8 cellular contexts compared by ENCODE assay signal in the genomic region with DNA sequence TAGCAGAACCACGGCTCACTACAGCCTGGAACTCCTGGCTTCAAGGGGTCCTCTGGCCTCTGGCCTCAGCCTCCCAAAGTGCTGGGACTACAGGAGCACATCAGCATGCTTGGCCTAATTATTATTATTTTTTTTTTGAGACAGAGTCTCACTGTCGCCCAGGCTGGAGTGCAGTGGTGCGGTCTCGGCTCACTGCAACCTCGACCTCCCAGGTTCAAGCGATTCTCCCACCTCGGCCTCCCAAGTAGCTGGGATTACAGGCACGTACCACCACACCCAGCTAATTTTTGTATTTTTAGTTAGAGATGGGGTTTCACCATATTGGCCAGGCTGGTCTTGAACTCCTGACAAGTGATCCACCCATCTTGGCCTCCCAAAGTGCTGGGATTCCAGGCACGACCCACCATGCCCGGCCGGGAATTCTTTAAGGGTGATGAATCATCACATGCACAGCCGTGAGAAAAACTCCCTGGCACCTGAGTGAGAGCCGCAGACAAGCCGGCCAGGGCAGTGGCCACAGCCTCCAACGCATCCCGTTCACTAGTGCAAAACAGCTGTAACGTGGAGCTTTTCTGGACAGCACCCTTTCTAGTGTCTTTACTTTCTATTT. TPM values are rescaled to one million over a fixed set of nuclear protein-coding genes. Genes with fewer than 3 reads are reported as not detected.
DNase-seq lines count a peak whose midpoint lies in the region; ATAC-seq, FAIRE-seq and TF ChIP-seq lines count a peak whose summit lies in the region.
"Not testable (repeated sequence)": the region's sequence is repeated elsewhere in the genome, so short reads cannot be mapped to it uniquely, and the experiment has no call there.

No MANE protein-coding gene starts in this region.

- H2AFZ ChIP-seq in GM23338; OCI-LY3 (ENCODE audit: low read depth, low read length): not testable (repeated sequence)

- not testable (repeated sequence) for H3K9me3 ChIP-seq in OCI-LY3 (ENCODE audit: insufficient read depth, low read length); mesodermal cell (ENCODE audit: control insufficient read depth, low read length); small intestine (ENCODE audit: control insufficient read depth, low read depth)

- H4K20me1 ChIP-seq in GM23338 (replicated peaks; ENCODE audit: insufficient read depth) (peaks cover 65% of the 10 kb centered on the region), OCI-LY3 (ENCODE audit: insufficient read depth, low read length) (peaks cover 85% of the 10 kb centered on the region)

- H3K79me2 ChIP-seq in GM23338 (replicated peaks; ENCODE audit: insufficient read depth) (peaks cover 98% of the 10 kb centered on the region), OCI-LY3 (ENCODE audit: low read length) (peaks cover 99% of the 10 kb centered on the region)

- H3K4me1 Mint-ChIP-seq in GM23338: peaks cover 64% of the 10 kb centered on the region
- peaks cover 73% of the 10 kb centered on the region for H3K4me1 Mint-ChIP-seq in activated CD4-positive, alpha-beta memory T cell treated with anti-CD3 and anti-CD28 coated beads for 36 hours (ENCODE audit: low read depth)

- H3F3A ChIP-seq in GM23338 (replicated peaks; ENCODE audit: low read depth): peaks cover 54% of the 10 kb centered on the region

- POLR2A ChIA-PET in activated CD4-positive, alpha-beta memory T cell treated with anti-CD3 and anti-CD28 coated beads for 36 hours (lab: Charles Lee): interaction anchor here (1.0 to 1.1 kb wide), 2 partner anchors 12 to 26 kb away, joined by 3 read pairs; no protein-coding TSS in a partner anchor

- not testable (repeated sequence) for H3K27me3 ChIP-seq in GM23338 (ENCODE audit: insufficient read depth); OCI-LY3 (ENCODE audit: low read depth, low read length); brain microvascular endothelial cell (replicated peaks); foreskin keratinocyte; small intestine (ENCODE audit: control insufficient read depth in 2 of 2, insufficient read depth in 2 of 2, low read length in 2 of 2)

- peaks cover 76% of the 10 kb centered on the region for H3K4me1 ChIP-seq in GM23338 (ENCODE audit: insufficient read depth)
- peaks cover 67% of the 10 kb centered on the region for H3K4me1 ChIP-seq in OCI-LY3 (ENCODE audit: low read length)
- H3K4me1 ChIP-seq in foreskin keratinocyte: peaks cover 11% of the 10 kb centered on the region
- H3K4me1 ChIP-seq in mesodermal cell (ENCODE audit: control insufficient read depth, insufficient read depth, low read length, poor library complexity, severe bottlenecking): peaks cover 57% of the 10 kb centered on the region
- H3K4me1 ChIP-seq in small intestine (ENCODE audit: control insufficient read depth in 2 of 2, insufficient read depth in 1 of 2, low read depth in 1 of 2, low read length in 1 of 2): peaks cover 18 to 36% of the 10 kb centered on the region in 2 donors

- H3K4me3 Mint-ChIP-seq in GM23338: peak overlapping the region; percentile 45; the same call in 2 of the 3 replicates
- peak overlapping the region; percentile 47 for H3K4me3 Mint-ChIP-seq in activated CD4-positive, alpha-beta memory T cell treated with anti-CD3 and anti-CD28 coated beads for 36 hours

- H3K27ac ChIP-seq in GM23338 (ENCODE audit: low read depth) (peak overlapping the region; percentile 57), OCI-LY3 (ENCODE audit: low read length) (peak overlapping the region; percentile 23; the same call in 1 of the 2 replicates), brain microvascular endothelial cell (peak overlapping the region; percentile 92), foreskin keratinocyte (peak overlapping the region; percentile 93), mesodermal cell (ENCODE audit: low read depth, low read length, severe bottlenecking) (peak overlapping the region; percentile 25), small intestine (ENCODE audit: low read depth in 1 of 2, low read length in 1 of 2) (peak overlapping the region; percentile 32 to 42)

- intact Hi-C loops in activated CD4-positive, alpha-beta memory T cell treated with anti-CD3 and anti-CD28 coated beads for 36 hours (cut with micrococcal nuclease): loop anchor here (5.0 to 10.0 kb wide), 2 partner anchors 126 to 278 kb away; a partner anchor contains a TSS

- H3K36me3 Mint-ChIP-seq in GM23338 (ENCODE audit: low read depth): peaks cover 15% of the 10 kb centered on the region; the same call in 2 of the 3 replicates
- H3K36me3 Mint-ChIP-seq in activated CD4-positive, alpha-beta memory T cell treated with anti-CD3 and anti-CD28 coated beads for 36 hours: not testable (repeated sequence)

- H3K9me3 Mint-ChIP-seq in GM23338; activated CD4-positive, alpha-beta memory T cell treated with anti-CD3 and anti-CD28 coated beads for 36 hours: not testable (repeated sequence)

- in situ Hi-C loops in ACHN (cut with HindIII; ENCODE audit: low pct_ligation_motif_present, low pct_unique_long_range_greater_than_20kb, low sequenced_read_pairs); brain microvascular endothelial cell (cut with HindIII; ENCODE audit: low pct_ligation_motif_present, low sequenced_read_pairs): not testable (repeated sequence)

- H3K27me3 Mint-ChIP-seq in GM23338 (ENCODE audit: insufficient read depth, low read depth, poor library complexity): peaks cover 22% of the 10 kb centered on the region
- H3K27me3 Mint-ChIP-seq in activated CD4-positive, alpha-beta memory T cell treated with anti-CD3 and anti-CD28 coated beads for 36 hours: not testable (repeated sequence)

- WGBS in mesodermal cell (ENCODE audit: insufficient coverage in 2 of 2), 2 experiments: 68 to 76% methylated on average over 9 to 11 of the region's 17 CpGs
- WGBS in small intestine, 3 donors: 34 to 51% (median 35%) methylated on average over 17 of the region's 17 CpGs

- not testable (repeated sequence) for TF ChIP-seq CTCF in GM23338 (conservative IDR thresholded peaks at IDR 0.05; ENCODE audit: low read depth in 2 of 2); OCI-LY3 (IDR thresholded peaks at IDR 0.05; ENCODE audit: low read depth, low read length); brain microvascular endothelial cell (IDR thresholded peaks at IDR 0.05; ENCODE audit: low read depth, low read length, missing control alignments); foreskin keratinocyte (conservative IDR thresholded peaks at IDR 0.05)

- CTCF ChIA-PET in activated CD4-positive, alpha-beta memory T cell treated with anti-CD3 and anti-CD28 coated beads for 36 hours (lab: Charles Lee): interaction anchor here (0.9 to 3.1 kb wide), 3 partner anchors 8 to 21 kb away, joined by 3 to 8 read pairs (median 7); no protein-coding TSS in a partner anchor

- H3K4me2 ChIP-seq in GM23338: peak overlapping the region; percentile 97
- peak overlapping the region; percentile 97 for H3K4me2 ChIP-seq in OCI-LY3 (ENCODE audit: low read length)

- FAIRE-seq in small intestine (lab: Jason Lieb, UNC): not testable (repeated sequence)

- H3K9ac ChIP-seq in OCI-LY3 (ENCODE audit: low read length): not testable (repeated sequence)

- peak overlapping the region; percentile 35; the same call in 1 of the 2 replicates for H3K27ac Mint-ChIP-seq in GM23338
- peak overlapping the region; percentile 83 for H3K27ac Mint-ChIP-seq in activated CD4-positive, alpha-beta memory T cell treated with anti-CD3 and anti-CD28 coated beads for 36 hours

- not testable (repeated sequence) for H3K36me3 ChIP-seq in GM23338 (ENCODE audit: insufficient read depth); OCI-LY3 (replicated peaks; ENCODE audit: low read depth, low read length); brain microvascular endothelial cell (replicated peaks); mesodermal cell (ENCODE audit: control insufficient read depth, insufficient read depth, low read length); small intestine (ENCODE audit: control insufficient read depth in 2 of 2, insufficient read depth in 2 of 2, low read length in 2 of 2)

- ATAC-seq in GM23338: not testable (repeated sequence)
- peak; percentile 18 for ATAC-seq in foreskin keratinocyte

- H3K9me2 ChIP-seq in GM23338 (ENCODE audit: insufficient read depth): not testable (repeated sequence)

- DNase-seq in ACHN: peak; percentile 90
- DNase-seq in GM23338 (ENCODE audit: low spot score): peak; percentile 64
- not testable (repeated sequence) for DNase-seq in activated CD4-positive, alpha-beta memory T cell treated with anti-CD3 and anti-CD28 coated beads for 36 hours
- DNase-seq in brain microvascular endothelial cell: peak; percentile 78
- DNase-seq in foreskin keratinocyte: peak; percentile 69 to 82
- peak; percentile 67 for DNase-seq in small intestine

- H3K4me3 ChIP-seq in GM23338 (peak overlapping the region; percentile 95), OCI-LY3 (ENCODE audit: low read length) (peak overlapping the region; percentile 88; the same call in 1 of the 2 replicates), small intestine (ENCODE audit: low read depth in 1 of 2, low read length in 2 of 2) (peak overlapping the region in 1 of 2 donors; percentile 2)
- not testable (repeated sequence) for H3K4me3 ChIP-seq in brain microvascular endothelial cell (ENCODE audit: low read depth, low read length); mesodermal cell (ENCODE audit: extremely low read depth, insufficient read depth, low read length, poor library complexity, severe bottlenecking)

RNA-seq across cellular contexts. Expression of a gene that starts 3.1 kb away (rescaled TPM):
- 147 and 162 TPM in 2 replicates for total RNA-seq in GM23338 (2014; rRNA removed; shearing (Covaris generic))
- polyA plus RNA-seq in GM23338 (2016; fragmentation: Nextera tagmentation; extraction: Ambion mirVana) (61.5 and 72.4 TPM in 2 replicates), foreskin keratinocyte (11.0 and 12.3 TPM in 2 replicates), small intestine (10 to 100 TPM; 11.6 to 19.2 (median 12.3) TPM)
- total RNA-seq in activated CD4-positive, alpha-beta memory T cell treated with anti-CD3 and anti-CD28 coated beads for 36 hours: 10 to 100 TPM; 46.6 to 48.4 TPM
- 34.0 and 34.2 TPM in 2 replicates for total RNA-seq in foreskin keratinocyte
- polyA plus RNA-seq in mesodermal cell (2013, experiment 1 of 2): 26.9 TPM
- polyA plus RNA-seq in mesodermal cell (2013, experiment 2 of 2): 24.4 TPM

RNA-seq across cellular contexts. Expression of a gene that starts 14.8 kb away (rescaled TPM):
- 102 and 106 TPM in 2 replicates for total RNA-seq in GM23338 (2014; rRNA removed; shearing (Covaris generic))
- polyA plus RNA-seq in GM23338 (2016; fragmentation: Nextera tagmentation; extraction: Ambion mirVana) (41.7 and 41.8 TPM in 2 replicates), foreskin keratinocyte (16.2 and 18.2 TPM in 2 replicates), small intestine (10 to 100 TPM; 14.3 to 17.6 (median 16.5) TPM)
- total RNA-seq in activated CD4-positive, alpha-beta memory T cell treated with anti-CD3 and anti-CD28 coated beads for 36 hours: 10 to 100 TPM; 33.9 to 34.8 TPM
- total RNA-seq in foreskin keratinocyte: 25.5 and 26.9 TPM in 2 replicates
- 33.1 TPM for polyA plus RNA-seq in mesodermal cell (2013, experiment 1 of 2)
- polyA plus RNA-seq in mesodermal cell (2013, experiment 2 of 2): 30.2 TPM

RNA-seq across cellular contexts. Expression of a gene that starts 29.3 kb away (rescaled TPM):
- 24.2 and 32.0 TPM in 2 replicates for total RNA-seq in GM23338 (2014; rRNA removed; shearing (Covaris generic))
- polyA plus RNA-seq in GM23338 (2016; fragmentation: Nextera tagmentation; extraction: Ambion mirVana) (36.1 and 39.3 TPM in 2 replicates), foreskin keratinocyte (0.29 and 0.33 TPM in 2 replicates), small intestine (1 to 10 TPM in 2 of 3 donors, under 1 TPM in 1; 0.22 to 2.0 (median 1.6) TPM)
- 1 to 10 TPM; 9.5 to 9.7 TPM for total RNA-seq in activated CD4-positive, alpha-beta memory T cell treated with anti-CD3 and anti-CD28 coated beads for 36 hours
- total RNA-seq in foreskin keratinocyte: 0.25 and 0.34 TPM in 2 replicates
- 12.6 TPM for polyA plus RNA-seq in mesodermal cell (2013, experiment 1 of 2)
- polyA plus RNA-seq in mesodermal cell (2013, experiment 2 of 2): 10.0 TPM

Comparison
In these comparisons a context has a peak if more than half of its experiments do, and no peak if none do; other contexts are left out.
1. H3K27ac ChIP-seq: peak in every context shown above with its lines; median percentile 93 in foreskin keratinocyte; 92 in brain microvascular endothelial cell; 57 in GM23338; 37 in small intestine; 25 in mesodermal cell; 23 in OCI-LY3.